In the genomic region with DNA sequence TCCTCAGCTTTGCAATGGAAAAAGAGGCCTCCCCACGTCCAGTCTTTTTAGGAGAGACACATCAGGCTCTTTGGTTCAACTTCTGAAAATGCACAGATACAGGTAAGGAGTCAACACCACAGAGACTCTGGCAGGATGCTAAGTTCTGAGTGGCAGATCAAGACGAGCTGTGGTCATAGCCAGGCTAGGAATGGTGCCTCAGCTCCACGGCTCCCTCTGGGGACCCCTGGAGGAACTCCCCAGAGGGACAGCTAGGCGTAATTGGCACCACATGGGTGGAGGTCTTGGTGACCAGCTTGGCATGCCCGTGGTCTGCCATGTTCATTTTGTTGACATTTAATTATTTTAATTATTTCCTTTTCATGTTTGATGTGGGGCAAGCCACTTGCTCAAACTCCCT, we compare ENCODE assay signal across 15 cellular contexts.
DNase-seq lines count a peak whose midpoint lies in the region; ATAC-seq and TF ChIP-seq lines count a peak whose summit lies in the region.
"Had no signal": no experiment of that assay in that cellular context is flagged by ENCODE, and none has a peak within 500 bp of the region (broad histone marks: within the 10 kb centered on the region; RNA-seq: fewer than 3 reads in every experiment).

No MANE protein-coding gene starts in this region.

- no peak overlapping the region for H2AFZ ChIP-seq in OCI-LY7 (ENCODE audit: low read length)

- POLR2A ChIA-PET in OCI-LY7 (lab: Charles Lee), result no interaction called here

- H3K4me2 ChIP-seq in OCI-LY7 (ENCODE audit: low read length), result no peak overlapping the region

- H3K27ac ChIP-seq in OCI-LY7 (ENCODE audit: low read depth, low read length, poor library complexity, severe bottlenecking) (no peak overlapping the region), foreskin keratinocyte (no peak overlapping the region)

- no peaks in the 10 kb centered on the region for H3K79me2 ChIP-seq in OCI-LY7 (ENCODE audit: insufficient read depth, low read depth, low read length)

- H3K36me3 ChIP-seq in OCI-LY7 (ENCODE audit: insufficient read depth, low read length), result no peaks in the 10 kb centered on the region

- H3K4me1 ChIP-seq in OCI-LY7 (ENCODE audit: insufficient read depth, low read length, poor library complexity, severe bottlenecking) (peaks cover 11% of the 10 kb centered on the region), foreskin keratinocyte (no peaks in the 10 kb centered on the region)

- H3K27me3 ChIP-seq in foreskin keratinocyte, result no peaks in the 10 kb centered on the region

- CTCF ChIA-PET in OCI-LY7 (lab: Charles Lee; ENCODE audit: unreplicated experiment), result no interaction called here

- peak; percentile 26 for TF ChIP-seq CTCF in AG09319 (IDR thresholded peaks at IDR 0.05; ENCODE audit: low read depth, low read length)
- TF ChIP-seq CTCF in GM12873 (IDR thresholded peaks at IDR 0.05; ENCODE audit: insufficient read depth, low read depth, low read length, missing control alignments), result peak; percentile 43
- TF ChIP-seq CTCF in OCI-LY7 (conservative IDR thresholded peaks at IDR 0.05; ENCODE audit: low read length), result peak; percentile 66
- peak; percentile 65 for TF ChIP-seq CTCF in foreskin keratinocyte (conservative IDR thresholded peaks at IDR 0.05)

- peaks cover 19% of the 10 kb centered on the region for H3K9me3 ChIP-seq in OCI-LY7 (ENCODE audit: low read length)

- no peak for DNase-seq in AG09319 (ENCODE audit: extremely low read depth, low read depth)
- peak; percentile 57 for DNase-seq in OCI-LY7 (ENCODE audit: low spot score)
- peak in 1 of 2 donors; percentile 21 for DNase-seq in foreskin keratinocyte
- DNase-seq in HPDE6-E6E7 (ENCODE audit: extremely low spot score), result no peak
- no peak for DNase-seq in hippocampal formation (lab: John Stamatoyannopoulos, UW)
- DNase-seq in activated CD4-positive, CD25-positive, alpha-beta regulatory T cell treated with anti-CD3 and anti-CD28 coated beads, Interleukin-2, amount 50 U/mL, for 72 hours, result no peak
- DNase-seq: activated naive CD8-positive, alpha-beta T cell treated with anti-CD3 and anti-CD28 coated beads for 36 hours; DMS79; effector CD4-positive, alpha-beta T cell; naive thymus-derived CD8-positive, alpha-beta T cell; NCI-H1092; small intestine; stimulated activated CD8-positive, alpha-beta memory T cell treated with anti-CD3 and anti-CD28 coated beads, Interleukin-4, amount 100 ng/mL, for 48 hours had no signal

- no peaks in the 10 kb centered on the region for H3K9me2 ChIP-seq in OCI-LY7 (ENCODE audit: insufficient read depth, low read length)

- ATAC-seq in foreskin keratinocyte (peak; percentile 48), GM21526 (IDR thresholded peaks at IDR 0.05; ENCODE audit: low FRiP score, unreplicated experiment) (no peak)
- ATAC-seq: naive thymus-derived CD8-positive, alpha-beta T cell had no signal

- H4K20me1 ChIP-seq in OCI-LY7 (ENCODE audit: insufficient read depth, low read length), result no peaks in the 10 kb centered on the region

- no TSS peak for BruUV-seq in OCI-LY7 (replicated peaks; lab: Mats Ljungman, UMichigan)

- H3K4me3 ChIP-seq in OCI-LY7 (ENCODE audit: low read depth, low read length, poor library complexity, severe bottlenecking), result no peak overlapping the region

- intact Hi-C loops in OCI-LY7 (cut with micrococcal nuclease; ENCODE audit: unreplicated experiment), result loop anchor here (1.0 kb wide), 1 partner anchor 198 kb away; no protein-coding TSS in a partner anchor
